Comparison of ENCODE assay signal across 34 cellular contexts in genomic region chr1:23462766-23463165, GRCh38. TPM values are rescaled to one million over a fixed set of nuclear protein-coding genes. Genes with fewer than 3 reads are reported as not detected.
"Had no signal": no experiment of that assay in that cellular context is flagged by ENCODE, and none has a peak within 500 bp of the region (broad histone marks: within the 10 kb centered on the region; RNA-seq: fewer than 3 reads in every experiment).

No MANE protein-coding gene starts in this region.

- H3K27ac Mint-ChIP-seq: activated B cell treated with CpG ODN at 0.5 μM for 24 hours; activated CD4-positive, alpha-beta memory T cell treated with anti-CD3 and anti-CD28 coated beads for 36 hours; activated CD4-positive, alpha-beta T cell treated with anti-CD3 and anti-CD28 coated beads, Interleukin-2, amount 10 ng/mL, durations not matched to agents 24 days and 14 days; activated CD8-positive, alpha-beta T cell treated with anti-CD3 and anti-CD28 coated beads for 36 hours; activated naive CD4-positive, alpha-beta T cell treated with anti-CD3 and anti-CD28 coated beads for 36 hours; activated naive CD4-positive, alpha-beta T cell treated with anti-CD3 and anti-CD28 coated beads, Interleukin-2, amount 50 U/mL, for 72 hours; activated naive CD8-positive, alpha-beta T cell treated with anti-CD3 and anti-CD28 coated beads for 36 hours; activated T-cell treated with anti-CD3 and anti-CD28 coated beads, Interleukin-2, amount 50 U/mL, for 72 hours; activated T-helper 1 cell treated with anti-CD3 and anti-CD28 coated beads, Interleukin-12 subunit alpha, Interleukin-12 subunit beta, Interleukin-2, Interleukin-4 antibody, amounts not matched to agents 30 ng/mL and 10 ng/mL and 1 ng/mL, durations not matched to agents 14 hours and 24 hours and 36 hours; activated T-helper 17 cell treated with anti-CD3 and anti-CD28 coated beads, Interleukin-2, amount 50 U/mL, for 72 hours; T-cell; T-helper 2 cell treated with Interferon-gamma antibody and Interleukin-4, amounts not matched to agents 5 μg/mL and 100 μg/mL, for 36 hours had no signal

- H3K4me1 Mint-ChIP-seq: activated B cell treated with CpG ODN at 0.5 μM for 24 hours; activated CD4-positive, alpha-beta T cell treated with anti-CD3 and anti-CD28 coated beads, Interleukin-2, amount 10 ng/mL, durations not matched to agents 24 days and 14 days; activated T-helper 17 cell treated with anti-CD3 and anti-CD28 coated beads, Interleukin-2, amount 50 U/mL, for 72 hours had no signal

- H3K27me3 Mint-ChIP-seq: activated CD4-positive, alpha-beta memory T cell treated with anti-CD3 and anti-CD28 coated beads for 36 hours; activated CD8-positive, alpha-beta T cell treated with anti-CD3 and anti-CD28 coated beads for 36 hours; activated naive CD8-positive, alpha-beta T cell treated with anti-CD3 and anti-CD28 coated beads for 36 hours had no signal

- H3K27ac ChIP-seq: adrenal gland, body of pancreas, brain microvascular endothelial cell, breast epithelium, WERI-Rb-1 had no signal

- H3K4me3 ChIP-seq: adrenal gland, body of pancreas, breast epithelium had no signal

- H3K4me1 ChIP-seq: adrenal gland, body of pancreas, breast epithelium had no signal

- H3K27me3 ChIP-seq: adrenal gland, body of pancreas, brain microvascular endothelial cell, breast epithelium had no signal

- DNase-seq: activated B cell treated with CpG ODN at 0.5 μM for 24 hours; activated CD4-positive, alpha-beta memory T cell treated with anti-CD3 and anti-CD28 coated beads for 36 hours; activated CD4-positive, alpha-beta T cell treated with anti-CD3 and anti-CD28 coated beads for 4 hours; activated CD4-positive, alpha-beta T cell treated with anti-CD3 and anti-CD28 coated beads, Interleukin-2, amount 10 ng/mL, durations not matched to agents 24 days and 14 days; activated CD4-positive, alpha-beta T cell treated with anti-CD3 and anti-CD28 coated beads, Interleukin-2, amount 50 U/mL, for 1 hour; activated CD4-positive, alpha-beta T cell treated with anti-CD3 and anti-CD28 coated beads, Interleukin-2, amount 50 U/mL, for 4 hours; activated CD4-positive, CD25-positive, alpha-beta regulatory T cell treated with anti-CD3 and anti-CD28 coated beads, Interleukin-2, amount 50 U/mL, for 72 hours; activated CD8-positive, alpha-beta memory T cell treated with anti-CD3 and anti-CD28 coated beads, Interleukin-2, amount 50 U/mL, for 4 hours; activated CD8-positive, alpha-beta T cell treated with anti-CD3 and anti-CD28 coated beads for 36 hours; activated effector memory CD4-positive, alpha-beta T cell treated with anti-CD3 and anti-CD28 coated beads, Interleukin-2, amount 50 U/mL, for 16 hours; activated gamma-delta T cell treated with Interleukin-2 at 50 U/mL for 16 hours; activated naive CD4-positive, alpha-beta T cell; activated naive CD4-positive, alpha-beta T cell treated with anti-CD3 and anti-CD28 coated beads for 36 hours; activated naive CD4-positive, alpha-beta T cell treated with anti-CD3 and anti-CD28 coated beads, Interleukin-2, amount 50 U/mL, for 16 hours; activated naive CD8-positive, alpha-beta T cell treated with anti-CD3 and anti-CD28 coated beads for 36 hours; activated T-cell treated with anti-CD3 and anti-CD28 coated beads for 4 hours; activated T-cell treated with anti-CD3 and anti-CD28 coated beads, Interleukin-2, amount 50 U/mL, for 1 hour; activated T-cell treated with anti-CD3 and anti-CD28 coated beads, Interleukin-2, amount 50 U/mL, for 4 hours; activated T-cell treated with anti-CD3 and anti-CD28 coated beads, Interleukin-2, amount 50 U/mL, for 72 hours; adrenal gland; amniotic stem cell; aorta; body of pancreas; brain microvascular endothelial cell; central memory CD4-positive, alpha-beta T cell; T-cell; T-helper 2 cell; T-helper 9 cell; WERI-Rb-1 had no signal

- H3K36me3 Mint-ChIP-seq: activated CD4-positive, alpha-beta memory T cell treated with anti-CD3 and anti-CD28 coated beads for 36 hours; activated naive CD4-positive, alpha-beta T cell treated with anti-CD3 and anti-CD28 coated beads, Interleukin-2, amount 50 U/mL, for 72 hours; activated naive CD8-positive, alpha-beta T cell treated with anti-CD3 and anti-CD28 coated beads for 36 hours; T-cell had no signal

- H3K36me3 ChIP-seq: adrenal gland, brain microvascular endothelial cell, breast epithelium, WERI-Rb-1 had no signal

- H3K4me3 Mint-ChIP-seq: activated B cell treated with CpG ODN at 0.5 μM for 24 hours; activated CD4-positive, alpha-beta memory T cell treated with anti-CD3 and anti-CD28 coated beads for 36 hours; activated CD4-positive, alpha-beta T cell treated with anti-CD3 and anti-CD28 coated beads, Interleukin-2, amount 10 ng/mL, durations not matched to agents 24 days and 14 days; activated CD8-positive, alpha-beta T cell treated with anti-CD3 and anti-CD28 coated beads for 36 hours; activated naive CD4-positive, alpha-beta T cell treated with anti-CD3 and anti-CD28 coated beads for 36 hours; activated naive CD8-positive, alpha-beta T cell treated with anti-CD3 and anti-CD28 coated beads for 36 hours; activated T-cell treated with anti-CD3 and anti-CD28 coated beads, Interleukin-2, amount 50 U/mL, for 4 hours; activated T-cell treated with anti-CD3 and anti-CD28 coated beads, Interleukin-2, amount 50 U/mL, for 72 hours; activated T-helper 1 cell treated with anti-CD3 and anti-CD28 coated beads, Interleukin-12 subunit alpha, Interleukin-12 subunit beta, Interleukin-2, Interleukin-4 antibody, amounts not matched to agents 30 ng/mL and 10 ng/mL and 1 ng/mL, durations not matched to agents 14 hours and 24 hours and 36 hours; activated T-helper 17 cell treated with anti-CD3 and anti-CD28 coated beads, Interleukin-2, amount 50 U/mL, for 72 hours; T-cell; T-helper 2 cell treated with Interferon-gamma antibody and Interleukin-4, amounts not matched to agents 5 μg/mL and 100 μg/mL, for 36 hours had no signal

- H3K9me3 ChIP-seq: adrenal gland, body of pancreas, breast epithelium had no signal

- ATAC-seq: activated CD8-positive, alpha-beta T cell treated with anti-CD3 and anti-CD28 coated beads for 36 hours; activated naive CD4-positive, alpha-beta T cell treated with anti-CD3 and anti-CD28 coated beads, Interleukin-2, amount 50 U/mL, for 72 hours; activated T-cell treated with anti-CD3 and anti-CD28 coated beads, Interleukin-2, amount 50 U/mL, for 4 hours; activated T-cell treated with anti-CD3 and anti-CD28 coated beads, Interleukin-2, amount 50 U/mL, for 72 hours; activated T-helper 17 cell treated with anti-CD3 and anti-CD28 coated beads, Interleukin-2, amount 50 U/mL, for 72 hours; body of pancreas; T-cell had no signal

RNA-seq across cellular contexts. Expression of gene ASAP3, which starts 21.2 kb away (rescaled TPM):
- total RNA-seq: activated T-helper 1 cell treated with anti-CD3 and anti-CD28 coated beads, Interleukin-12 subunit alpha, Interleukin-12 subunit beta, Interleukin-2, Interleukin-4 antibody, amounts not matched to agents 30 ng/mL and 10 ng/mL and 1 ng/mL, durations not matched to agents 14 hours and 24 hours and 36 hours had no signal

RNA-seq across cellular contexts. Expression of gene TCEA3, which starts 38.2 kb away (rescaled TPM):
- total RNA-seq: activated B cell treated with CpG ODN at 0.5 μM for 24 hours had no signal
